Comparison of ENCODE assay signal across 1 cellular context in the genomic region with DNA sequence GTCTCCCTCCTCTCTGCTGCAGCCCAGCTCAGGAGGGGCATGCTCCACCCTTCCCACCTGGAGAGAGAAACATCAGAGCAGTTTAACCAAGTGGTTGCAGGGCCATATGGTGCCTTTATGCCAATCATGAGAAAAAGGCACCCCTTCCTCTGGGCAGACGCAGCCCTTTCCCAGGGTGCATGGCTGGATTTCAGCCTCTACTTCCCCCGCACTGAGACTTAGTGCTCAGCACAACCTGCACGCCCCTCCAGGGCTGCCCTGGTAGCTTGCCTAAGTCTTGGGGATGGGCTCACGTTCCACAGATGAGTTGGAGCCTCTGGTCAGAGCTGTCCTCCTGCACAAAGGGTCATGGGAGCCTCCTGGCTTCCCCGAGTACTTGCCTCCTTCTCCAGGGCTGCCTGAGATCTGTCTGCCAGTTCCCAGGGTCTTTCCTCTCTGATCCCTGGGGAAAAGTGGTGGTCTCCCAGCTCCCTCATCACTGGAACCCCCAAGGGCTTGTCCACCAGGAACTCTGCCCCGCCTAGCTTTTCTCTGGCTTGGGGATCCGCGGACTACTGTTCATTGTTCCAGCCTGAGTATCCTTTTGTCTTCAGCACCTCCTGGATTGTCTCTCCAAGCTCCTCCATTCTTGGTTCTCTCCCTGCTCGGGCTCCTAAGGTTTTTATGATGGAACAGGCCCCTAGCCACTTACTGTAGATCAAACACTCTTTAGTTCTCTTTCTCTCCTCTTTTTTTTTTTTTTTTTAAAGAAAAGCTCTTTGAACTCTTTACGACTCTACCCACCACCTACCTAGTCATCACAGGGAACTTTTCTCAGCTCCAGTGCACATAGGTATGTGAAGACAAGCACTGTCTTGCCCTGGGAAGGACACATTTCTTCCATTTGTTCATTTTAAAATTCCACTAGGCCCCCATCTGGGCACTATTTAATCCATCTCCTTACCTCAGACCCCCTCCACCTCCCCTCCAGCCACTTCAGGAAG.
TF ChIP-seq lines count a peak whose summit lies in the region.

No MANE protein-coding gene starts in this region.

TF ChIP-seq in GM12891, 5 proteins besides CTCF, POLR2A, EP300 and RAD21 (continued from another document):
- TF ChIP-seq PAX5 (IDR thresholded peaks at IDR 0.05; ENCODE audit: insufficient read depth, low read length, severe bottlenecking) = no peak
- TF ChIP-seq POLR2AphosphoS5 (IDR thresholded peaks at IDR 0.05; ENCODE audit: low read depth, low read length) = no peak
- no peak for TF ChIP-seq SPI1 (IDR thresholded peaks at IDR 0.05; ENCODE audit: low read depth, low read length)
